In the genomic region with DNA sequence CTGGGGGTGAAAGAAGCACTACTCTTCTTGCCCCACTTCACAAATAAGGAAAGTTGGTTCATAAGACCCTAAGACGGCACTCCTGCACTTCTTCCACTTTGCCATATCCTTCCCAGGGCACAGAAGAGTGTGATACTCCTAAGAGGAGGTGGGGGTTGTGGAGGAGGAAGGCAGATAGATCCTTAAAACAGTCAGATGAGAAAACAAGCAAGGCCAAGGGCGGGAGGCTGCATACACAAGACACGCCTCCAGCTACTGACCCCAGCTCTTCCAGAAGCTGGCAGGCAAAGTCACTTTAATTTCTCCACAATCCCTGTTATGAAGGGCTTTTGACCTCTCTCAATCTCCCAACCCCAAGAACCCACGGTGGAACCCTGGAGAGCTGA, we compare ENCODE assay signal across 9 cellular contexts. TPM values are rescaled to one million over a fixed set of nuclear protein-coding genes. Genes with fewer than 3 reads are reported as not detected.
DNase-seq lines count a peak whose midpoint lies in the region; ATAC-seq and TF ChIP-seq lines count a peak whose summit lies in the region.
"Had no signal": no experiment of that assay in that cellular context is flagged by ENCODE, and none has a peak within 500 bp of the region (broad histone marks: within the 10 kb centered on the region; RNA-seq: fewer than 3 reads in every experiment).

No MANE protein-coding gene starts in this region.

- no peak overlapping the region for H3K4ac ChIP-seq in neuronal stem cell (ENCODE audit: low read length)

- ATAC-seq in heart right ventricle, result no peak

- WGBS in ectodermal cell, 2 experiments, result 65 to 69% methylated on average over 4 of the region's 4 CpGs
- WGBS in neuronal stem cell (ENCODE audit: extremely low coverage in 2 of 2, insufficient read length in 2 of 2, insufficient replicate concordance in 1 of 2), 2 donors, result no CpG with 5 or more reads among the region's 4 CpGs
- WGBS in heart right ventricle, 2 donors, result 78 to 82% methylated on average over 4 of the region's 4 CpGs

- no peak overlapping the region for H2AK5ac ChIP-seq in neuronal stem cell (ENCODE audit: low read depth, low read length)

- H2BK5ac ChIP-seq in neuronal stem cell (ENCODE audit: low read length), result no peak overlapping the region

- H3K23ac ChIP-seq in neuronal stem cell (ENCODE audit: low read depth, low read length, poor library complexity), result no peak overlapping the region

- H3K9ac ChIP-seq in neuronal stem cell (ENCODE audit: low read depth, low read length, poor library complexity), result no peak overlapping the region

- no peak for TF ChIP-seq POLR2A in NB4 (IDR thresholded peaks at IDR 0.05; ENCODE audit: extremely low read depth, insufficient read length)

- H3K4me2 ChIP-seq in neuronal stem cell (ENCODE audit: insufficient read depth, low read length, poor library complexity, severe bottlenecking), result peak overlapping the region; percentile 91

- H3K4me1 ChIP-seq in ectodermal cell (ENCODE audit: control insufficient read depth, insufficient read depth, low read length) (peaks cover 28% of the 10 kb centered on the region), neuronal stem cell (ENCODE audit: control insufficient read depth in 2 of 2, insufficient read depth in 1 of 2, low read depth in 1 of 2, low read length in 2 of 2) (peaks cover 12 to 18% of the 10 kb centered on the region in 2 donors), heart right ventricle (peaks cover 19 to 43% (median 34%) of the 10 kb centered on the region in 9 donors)

- no peak overlapping the region for H2BK120ac ChIP-seq in neuronal stem cell (ENCODE audit: low read depth, low read length)

- no peak overlapping the region for H2BK12ac ChIP-seq in neuronal stem cell (ENCODE audit: low read length)

- peaks cover 11% of the 10 kb centered on the region for H3K36me3 ChIP-seq in ectodermal cell (ENCODE audit: control insufficient read depth, insufficient read depth, low read length)
- peaks cover 12 to 26% of the 10 kb centered on the region in 2 donors for H3K36me3 ChIP-seq in neuronal stem cell (replicated peaks in 1 of 2; ENCODE audit: control insufficient read depth in 2 of 2, insufficient read depth in 2 of 2, low read length in 2 of 2)
- peaks cover 0 to 28% (median 11%) of the 10 kb centered on the region in 9 donors for H3K36me3 ChIP-seq in heart right ventricle

- no peak overlapping the region for H4K91ac ChIP-seq in neuronal stem cell (ENCODE audit: low read depth, low read length, poor library complexity)

- peaks cover 54% of the 10 kb centered on the region for H3K27me3 ChIP-seq in ectodermal cell (ENCODE audit: control insufficient read depth, insufficient read depth, low read length, poor library complexity, severe bottlenecking)
- H3K27me3 ChIP-seq in neuronal stem cell (ENCODE audit: control insufficient read depth in 3 of 3, insufficient read depth in 3 of 3, low read depth in 1 of 3, low read length in 3 of 3), result peaks cover 19 to 48% (median 30%) of the 10 kb centered on the region in 3 experiments
- H3K27me3 ChIP-seq in heart right ventricle, result peaks cover 21 to 49% (median 40%) of the 10 kb centered on the region in 7 donors

- DNase-seq in NCI-H1417 (lab: John Stamatoyannopoulos, UW) (peak in 2 of 3 experiments; percentile 53 to 54), NCI-H1417 treated with DMSO at 0.1 percent for 48 hours (lab: John Stamatoyannopoulos, UW) (no peak), NB4 (ENCODE audit: low read depth) (no peak), neuronal stem cell (ENCODE audit: low spot score) (no peak), KBM-7 (no peak), substantia nigra (lab: John Stamatoyannopoulos, UW) (no peak), heart right ventricle (no peak)

- H2AFZ ChIP-seq in neuronal stem cell (ENCODE audit: low read length), result no peak overlapping the region

- no peak overlapping the region for H3K14ac ChIP-seq in neuronal stem cell (ENCODE audit: low read length)

- H3K27ac ChIP-seq in ectodermal cell (ENCODE audit: insufficient read depth, low read depth, low read length, poor library complexity, severe bottlenecking), result no peak overlapping the region
- H3K27ac ChIP-seq in neuronal stem cell (replicated peaks; ENCODE audit: low read length), result no peak overlapping the region
- no peak overlapping the region for H3K27ac ChIP-seq in substantia nigra (ENCODE audit: low read depth, low read length, poor library complexity, severe bottlenecking)
- H3K27ac ChIP-seq in heart right ventricle, result no peak overlapping the region
- H3K27ac ChIP-seq: 22Rv1 had no signal

- H3K18ac ChIP-seq in neuronal stem cell (ENCODE audit: low read length), result no peak overlapping the region

- H3K4me3 ChIP-seq in NB4 (ENCODE audit: low read depth, low read length) (peak overlapping the region; percentile 50), ectodermal cell (ENCODE audit: insufficient read depth, low read depth, low read length) (peak overlapping the region; percentile 54), neuronal stem cell (ENCODE audit: low read length in 2 of 2) (peak overlapping the region in 1 of 2 donors; percentile 52), heart right ventricle (peak overlapping the region in 3 of 10 donors; percentile 50 to 54 (median 50))

- H4K8ac ChIP-seq in neuronal stem cell (ENCODE audit: low read depth, low read length), result no peak overlapping the region

- no peak for TF ChIP-seq CTCF in NB4 (IDR thresholded peaks at IDR 0.05; ENCODE audit: low read depth, low read length)
- no peak for TF ChIP-seq CTCF in heart right ventricle (IDR thresholded peaks at IDR 0.05)

- intact Hi-C loops in heart right ventricle (cut with DNase I), result loop anchor here in 3 of 10 donors (5.0 to 10.0 kb wide), 2 partner anchors 144 to 222 kb away; partner anchors contain the start of genes ATG13 (in 1 of the 3) and HARBI1 (in 1 of the 3)

- H3K9me3 ChIP-seq in ectodermal cell (ENCODE audit: control insufficient read depth, low read length) (no peaks in the 10 kb centered on the region), neuronal stem cell (replicated peaks in 1 of 2; ENCODE audit: control insufficient read depth in 2 of 2, insufficient read depth in 1 of 2, low read depth in 1 of 2, low read length in 2 of 2) (peaks cover 0 to 3% of the 10 kb centered on the region in 2 donors), heart right ventricle (no peaks in the 10 kb centered on the region)

- no peak overlapping the region for H2BK15ac ChIP-seq in neuronal stem cell (ENCODE audit: low read length)

- H3K79me1 ChIP-seq in neuronal stem cell (ENCODE audit: low read depth, low read length), result no peaks in the 10 kb centered on the region

- in situ Hi-C loops in KBM-7 (cut with MboI; ENCODE audit: low pct_unique_long_range_greater_than_20kb, low sequenced_read_pairs), result no loop called here

RNA-seq across cellular contexts. Expression of gene CHRM4, which starts 1.6 kb away (rescaled TPM):
- 1.6 TPM for polyA plus RNA-seq in ectodermal cell (2013, experiment 1 of 4)
- 3.8 TPM for polyA plus RNA-seq in ectodermal cell (2013, experiment 2 of 4)
- 1.2 TPM for polyA plus RNA-seq in ectodermal cell (2013, experiment 3 of 4)
- polyA plus RNA-seq in ectodermal cell (2013, experiment 4 of 4), result 1.7 TPM
- polyA plus RNA-seq in neuronal stem cell (2013, experiment 1 of 2), result 0.10 TPM
- 0.15 TPM for polyA plus RNA-seq in neuronal stem cell (2013, experiment 2 of 2)
- under 1 TPM in 2 of 10 donors, not detected in 8; 0.30 to 0.32 TPM for total RNA-seq in heart right ventricle
- under 1 TPM in 1 of 2 donors, not detected in 1; 0.03 TPM for polyA plus RNA-seq in heart right ventricle

RNA-seq across cellular contexts. Expression of gene MDK, which starts 11.8 kb away (rescaled TPM):
- polyA plus RNA-seq in ectodermal cell (2013, experiment 1 of 4), result 1,267 TPM
- polyA plus RNA-seq in ectodermal cell (2013, experiment 2 of 4), result 1,149 TPM
- polyA plus RNA-seq in ectodermal cell (2013, experiment 3 of 4), result 1,440 TPM
- 1,571 TPM for polyA plus RNA-seq in ectodermal cell (2013, experiment 4 of 4)
- polyA plus RNA-seq in neuronal stem cell (2013, experiment 1 of 2), result 1,851 TPM
- polyA plus RNA-seq in neuronal stem cell (2013, experiment 2 of 2), result 1,853 TPM
- total RNA-seq in heart right ventricle, result 10 to 100 TPM in 2 of 10 donors, 1 to 10 TPM in 8; 3.6 to 16.5 (median 5.3) TPM
- 1 to 10 TPM; 3.7 to 8.2 TPM for polyA plus RNA-seq in heart right ventricle

RNA-seq across cellular contexts. Expression of gene DGKZ, which starts 46.0 kb away (rescaled TPM):
- 63.3 TPM for polyA plus RNA-seq in ectodermal cell (2013, experiment 1 of 4)
- 58.2 TPM for polyA plus RNA-seq in ectodermal cell (2013, experiment 2 of 4)
- 50.1 TPM for polyA plus RNA-seq in ectodermal cell (2013, experiment 3 of 4)
- polyA plus RNA-seq in ectodermal cell (2013, experiment 4 of 4), result 49.5 TPM
- polyA plus RNA-seq in neuronal stem cell (2013, experiment 1 of 2), result 33.3 TPM
- polyA plus RNA-seq in neuronal stem cell (2013, experiment 2 of 2), result 32.3 TPM
- 10 to 100 TPM; 46.4 to 77.9 (median 60.1) TPM for total RNA-seq in heart right ventricle
- polyA plus RNA-seq in heart right ventricle, result 100 to 1,000 TPM in 1 of 2 donors, 10 to 100 TPM in 1; 31.9 to 107 TPM

Comparison
In these comparisons a context has a peak if more than half of its experiments do, and no peak if none do; other contexts are left out.
1. DNase-seq: peak in NCI-H1417 (2 of 3); none in NCI-H1417 treated with DMSO at 0.1 percent for 48 hours (single experiment), NB4 (single experiment), neuronal stem cell (single experiment), KBM-7 (single experiment), substantia nigra (0 of 49) and heart right ventricle (0 of 2).